ENCODE assay signal across 12 cellular contexts in genomic region chr16:85583491-85584181, GRCh38. TPM values are rescaled to one million over a fixed set of nuclear protein-coding genes. Genes with fewer than 3 reads are reported as not detected.
DNase-seq lines count a peak whose midpoint lies in the region; ATAC-seq and TF ChIP-seq lines count a peak whose summit lies in the region.
"Had no signal": no experiment of that assay in that cellular context is flagged by ENCODE, and none has a peak within 500 bp of the region (broad histone marks: within the 10 kb centered on the region; RNA-seq: fewer than 3 reads in every experiment).

No MANE protein-coding gene starts in this region.

- H3K4me1 ChIP-seq in naive thymus-derived CD4-positive, alpha-beta T cell (ENCODE audit: control insufficient read depth in 2 of 2, insufficient read depth in 2 of 2, low read length in 2 of 2): no peaks in the 10 kb centered on the region
- peaks cover 15% of the 10 kb centered on the region for H3K4me1 ChIP-seq in ovary (ENCODE audit: insufficient read depth)

- H3K4me3 Mint-ChIP-seq in naive thymus-derived CD4-positive, alpha-beta T cell: peak overlapping the region in 1 of 10 donors; percentile 19

- H3K36me3 ChIP-seq in naive thymus-derived CD4-positive, alpha-beta T cell (ENCODE audit: control insufficient read depth in 2 of 3, insufficient read depth in 3 of 3, low read length in 3 of 3): no peaks in the 10 kb centered on the region
- H3K36me3 ChIP-seq in WERI-Rb-1: peaks cover 5% of the 10 kb centered on the region; the same call in 1 of the 2 replicates
- no peaks in the 10 kb centered on the region for H3K36me3 ChIP-seq in ovary

- no peak for TF ChIP-seq POLR2A in ovary (IDR thresholded peaks at IDR 0.05)

- intact Hi-C loops in naive thymus-derived CD4-positive, alpha-beta T cell (cut with micrococcal nuclease): no loop called here
- intact Hi-C loops in ovary (cut with DNase I): no loop called here

- no peak overlapping the region for H3K4me3 ChIP-seq in astrocyte of the spinal cord (ENCODE audit: low read depth, low read length)
- no peak overlapping the region for H3K4me3 ChIP-seq in naive thymus-derived CD4-positive, alpha-beta T cell (ENCODE audit: low read length)
- no peak overlapping the region for H3K4me3 ChIP-seq in WERI-Rb-1 (ENCODE audit: low read depth, low read length)
- H3K4me3 ChIP-seq in ovary: no peak overlapping the region
- H3K4me3 ChIP-seq: PC-9 had no signal

- DNase-seq in AG20443 (ENCODE audit: low spot score): peak; percentile 81
- DNase-seq in NCI-H146 (lab: John Stamatoyannopoulos, UW): peak; percentile 94
- peak; percentile 26 for DNase-seq in astrocyte of the spinal cord (ENCODE audit: low read depth, low spot score)
- DNase-seq in naive thymus-derived CD4-positive, alpha-beta T cell: no peak
- DNase-seq in SHP77 treated with DMSO at 0.1 percent for 48 hours (lab: John Stamatoyannopoulos, UW): no peak
- DNase-seq in NCI-H187 treated with DMSO at 0.1 percent for 48 hours (lab: John Stamatoyannopoulos, UW): no peak
- no peak for DNase-seq in WERI-Rb-1
- no peak for DNase-seq in ovary
- DNase-seq: DMS53; PC-9; stimulated activated naive CD4-positive, alpha-beta T cell had no signal

- H3K9me3 ChIP-seq in naive thymus-derived CD4-positive, alpha-beta T cell (ENCODE audit: control insufficient read depth in 2 of 3, low read length in 3 of 3): no peaks in the 10 kb centered on the region
- H3K9me3 ChIP-seq in WERI-Rb-1 (ENCODE audit: severe bottlenecking) (no peaks in the 10 kb centered on the region), ovary (no peaks in the 10 kb centered on the region)

- no peaks in the 10 kb centered on the region for H3K27me3 ChIP-seq in naive thymus-derived CD4-positive, alpha-beta T cell (ENCODE audit: control insufficient read depth in 2 of 2, insufficient read depth in 2 of 2, low read length in 2 of 2)
- H3K27me3 ChIP-seq in WERI-Rb-1 (ENCODE audit: insufficient read depth, low read depth, severe bottlenecking) (no peaks in the 10 kb centered on the region), ovary (no peaks in the 10 kb centered on the region)

- H3K27ac ChIP-seq in naive thymus-derived CD4-positive, alpha-beta T cell (ENCODE audit: low read depth, low read length): no peak overlapping the region
- H3K27ac ChIP-seq in WERI-Rb-1 (no peak overlapping the region), ovary (no peak overlapping the region)
- H3K27ac ChIP-seq: PC-9 had no signal

- peak overlapping the region in 1 of 9 donors; percentile 59 for H3K27ac Mint-ChIP-seq in naive thymus-derived CD4-positive, alpha-beta T cell
- H3K27ac Mint-ChIP-seq: progenitor cell of endocrine pancreas had no signal

- H3K9me3 Mint-ChIP-seq in naive thymus-derived CD4-positive, alpha-beta T cell: no peaks in the 10 kb centered on the region

- POLR2A ChIA-PET in naive thymus-derived CD4-positive, alpha-beta T cell (lab: Charles Lee): no interaction called here

- peaks cover 0 to 6% (median 5%) of the 10 kb centered on the region in 5 donors for H3K36me3 Mint-ChIP-seq in naive thymus-derived CD4-positive, alpha-beta T cell

- CTCF ChIA-PET in naive thymus-derived CD4-positive, alpha-beta T cell (lab: Charles Lee): no interaction called here

- in situ Hi-C loops in astrocyte of the spinal cord (cut with HindIII; ENCODE audit: low sequenced_read_pairs): no loop called here

- H3K4me1 Mint-ChIP-seq in naive thymus-derived CD4-positive, alpha-beta T cell: peaks cover 0 to 41% (median 4%) of the 10 kb centered on the region in 7 donors

- no peaks in the 10 kb centered on the region for H3K27me3 Mint-ChIP-seq in naive thymus-derived CD4-positive, alpha-beta T cell
- H3K27me3 Mint-ChIP-seq: progenitor cell of endocrine pancreas had no signal

- peak; percentile 36 for ATAC-seq in naive thymus-derived CD4-positive, alpha-beta T cell

- TF ChIP-seq EP300 in ovary (IDR thresholded peaks at IDR 0.05): no peak

- TF ChIP-seq CTCF in astrocyte of the spinal cord (IDR thresholded peaks at IDR 0.05; ENCODE audit: low read depth, low read length) (no peak), WERI-Rb-1 (IDR thresholded peaks at IDR 0.05; ENCODE audit: low read depth, low read length) (no peak), ovary (IDR thresholded peaks at IDR 0.05) (no peak)

- WGBS in ovary, 3 donors: 59 to 63% (median 61%) methylated on average over 22 of the region's 22 CpGs

RNA-seq across cellular contexts. Expression of gene GSE1, which starts 29.5 kb away (rescaled TPM):
- 10 to 100 TPM in 4 of 5 experiments, 1 to 10 TPM in 1; 8.7 to 69.2 (median 33.3) TPM for total RNA-seq in naive thymus-derived CD4-positive, alpha-beta T cell
- polyA plus RNA-seq in naive thymus-derived CD4-positive, alpha-beta T cell: under 1 TPM; 0.18 to 0.37 TPM
- 100 to 1,000 TPM in 4 of 7 donors, 10 to 100 TPM in 3; 37.4 to 212 (median 130) TPM for total RNA-seq in ovary
- polyA plus RNA-seq in ovary: 10 to 100 TPM; 32.9 to 36.1 TPM

Comparison
In these comparisons a context has a peak if more than half of its experiments do, and no peak if none do; other contexts are left out.
1. DNase-seq: peak in AG20443 (single experiment), NCI-H146 (single experiment) and astrocyte of the spinal cord (single experiment); none in naive thymus-derived CD4-positive, alpha-beta T cell (0 of 9), SHP77 treated with DMSO at 0.1 percent for 48 hours (single experiment), NCI-H187 treated with DMSO at 0.1 percent for 48 hours (single experiment), WERI-Rb-1 (single experiment) and ovary (0 of 5).